In the genomic region with DNA sequence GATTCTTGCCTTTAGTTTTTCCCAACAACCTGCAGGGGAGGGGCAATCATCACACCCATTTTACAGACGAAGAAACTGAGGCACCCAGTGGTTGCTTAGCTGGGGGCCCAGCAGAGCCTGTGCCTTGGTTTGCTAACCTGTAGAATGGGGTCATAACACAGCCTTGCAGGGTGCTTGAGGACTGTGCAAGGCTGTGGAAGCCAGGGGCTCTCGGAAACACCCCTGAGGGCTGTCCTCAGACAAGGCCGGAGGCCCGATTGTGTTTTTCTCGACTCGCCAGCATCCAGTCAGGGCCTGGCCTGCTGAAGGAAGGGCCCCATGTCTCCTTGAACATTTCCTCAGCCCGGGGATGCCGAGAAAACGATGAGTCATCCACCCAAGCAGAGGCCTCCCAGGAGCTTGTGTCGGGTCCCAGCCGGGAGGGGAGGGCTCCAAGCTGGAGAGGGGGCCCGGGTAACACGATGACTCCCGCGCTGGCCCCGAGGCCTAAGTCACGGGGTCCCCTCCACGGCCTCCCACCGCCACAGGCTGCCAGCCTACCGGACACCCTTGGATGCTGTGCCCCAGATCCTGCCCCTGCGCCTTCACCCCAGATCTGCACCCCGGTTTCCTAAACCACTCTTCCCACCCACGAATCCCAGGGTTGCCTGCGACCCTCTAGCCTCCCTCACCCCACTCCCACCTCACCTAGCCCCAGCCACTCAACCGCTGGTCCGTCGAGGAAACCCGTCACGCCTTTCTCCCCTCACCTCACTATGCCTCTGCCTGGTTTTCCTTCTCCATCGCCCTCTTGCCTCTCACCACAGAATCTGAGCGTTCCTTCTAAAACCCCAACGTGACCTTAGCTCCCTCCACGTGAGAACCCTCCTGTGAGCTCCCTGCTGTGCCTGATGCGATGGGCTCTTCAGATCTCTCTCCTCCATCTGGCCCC, we compare ENCODE assay signal across 8 cellular contexts. TPM values are rescaled to one million over a fixed set of nuclear protein-coding genes. Genes with fewer than 3 reads are reported as not detected.
DNase-seq lines count a peak whose midpoint lies in the region; ATAC-seq, FAIRE-seq and TF ChIP-seq lines count a peak whose summit lies in the region.

No MANE protein-coding gene starts in this region.

- no peak overlapping the region for H3K9ac ChIP-seq in kidney (ENCODE audit: low read length in 2 of 2)

- POLR2A ChIA-PET in CD8-positive, alpha-beta T cell (lab: Charles Lee) = interaction anchor here (1.0 to 1.3 kb wide), 2 partner anchors 10 to 35 kb away, joined by 3 to 5 read pairs; partner anchors contain the start of gene NOL4L

- CTCF ChIA-PET in CD8-positive, alpha-beta T cell (lab: Charles Lee) = interaction anchor here (0.7 to 2.5 kb wide), 6 partner anchors 9 to 79 kb away, joined by 3 to 11 read pairs (median 3); no protein-coding TSS in a partner anchor

- no peak overlapping the region for H3K4me3 ChIP-seq in CD8-positive, alpha-beta T cell (ENCODE audit: low read depth, low read length)
- H3K4me3 ChIP-seq in kidney (ENCODE audit: low read length in 2 of 2) = no peak overlapping the region

- no peaks in the 10 kb centered on the region for H3K27me3 ChIP-seq in CD8-positive, alpha-beta T cell (ENCODE audit: insufficient read depth, low read length)

- no peaks in the 10 kb centered on the region for H3K27me3 Mint-ChIP-seq in CD8-positive, alpha-beta T cell (ENCODE audit: low read depth)
- H3K27me3 Mint-ChIP-seq in activated T-helper 1 cell treated with anti-CD3 and anti-CD28 coated beads, Interleukin-12 subunit alpha, Interleukin-12 subunit beta, Interleukin-2, Interleukin-4 antibody, amounts not matched to agents 30 ng/mL and 10 ng/mL and 1 ng/mL, durations not matched to agents 14 hours and 24 hours and 36 hours (ENCODE audit: insufficient read depth) = no peaks in the 10 kb centered on the region

- peak; percentile 34 for ATAC-seq in CD8-positive, alpha-beta T cell

- H3K4me1 ChIP-seq in CD8-positive, alpha-beta T cell (ENCODE audit: insufficient read depth, low read length) = peaks cover 86% of the 10 kb centered on the region
- H3K4me1 ChIP-seq in kidney (ENCODE audit: control insufficient read depth in 1 of 2, insufficient read depth in 1 of 2, low read depth in 1 of 2, low read length in 2 of 2) = no peaks in the 10 kb centered on the region

- H3K36me3 ChIP-seq in CD8-positive, alpha-beta T cell (ENCODE audit: insufficient read depth, low read length) = no peaks in the 10 kb centered on the region
- H3K36me3 ChIP-seq in kidney (ENCODE audit: control insufficient read depth in 1 of 2, insufficient read depth in 2 of 2, low read length in 2 of 2) = no peaks in the 10 kb centered on the region

- peaks cover 11% of the 10 kb centered on the region for H3K36me3 Mint-ChIP-seq in CD8-positive, alpha-beta T cell
- H3K36me3 Mint-ChIP-seq in activated T-helper 1 cell treated with anti-CD3 and anti-CD28 coated beads, Interleukin-12 subunit alpha, Interleukin-12 subunit beta, Interleukin-2, Interleukin-4 antibody, amounts not matched to agents 30 ng/mL and 10 ng/mL and 1 ng/mL, durations not matched to agents 14 hours and 24 hours and 36 hours (ENCODE audit: low read depth) = no peaks in the 10 kb centered on the region

- no peak overlapping the region for H3K4me3 Mint-ChIP-seq in CD8-positive, alpha-beta T cell
- no peak overlapping the region for H3K4me3 Mint-ChIP-seq in activated T-helper 1 cell treated with anti-CD3 and anti-CD28 coated beads, Interleukin-12 subunit alpha, Interleukin-12 subunit beta, Interleukin-2, Interleukin-4 antibody, amounts not matched to agents 30 ng/mL and 10 ng/mL and 1 ng/mL, durations not matched to agents 14 hours and 24 hours and 36 hours

- no peaks in the 10 kb centered on the region for H3K9me3 Mint-ChIP-seq in CD8-positive, alpha-beta T cell
- no peaks in the 10 kb centered on the region for H3K9me3 Mint-ChIP-seq in activated T-helper 1 cell treated with anti-CD3 and anti-CD28 coated beads, Interleukin-12 subunit alpha, Interleukin-12 subunit beta, Interleukin-2, Interleukin-4 antibody, amounts not matched to agents 30 ng/mL and 10 ng/mL and 1 ng/mL, durations not matched to agents 14 hours and 24 hours and 36 hours

- H3K9me3 ChIP-seq in CD8-positive, alpha-beta T cell (ENCODE audit: low read length) = no peaks in the 10 kb centered on the region
- H3K9me3 ChIP-seq in kidney (ENCODE audit: control insufficient read depth in 1 of 2, low read length in 2 of 2) = no peaks in the 10 kb centered on the region

- intact Hi-C loops in CD8-positive, alpha-beta T cell (cut with DNase I, micrococcal nuclease) = no loop called here
- intact Hi-C loops in activated T-helper 1 cell treated with anti-CD3 and anti-CD28 coated beads, Interleukin-12 subunit alpha, Interleukin-12 subunit beta, Interleukin-2, Interleukin-4 antibody, amounts not matched to agents 30 ng/mL and 10 ng/mL and 1 ng/mL, durations not matched to agents 14 hours and 24 hours and 36 hours (cut with micrococcal nuclease) = no loop called here
- intact Hi-C loops in kidney (cut with DNase I) = no loop called here

- H3K4me1 Mint-ChIP-seq in CD8-positive, alpha-beta T cell (ENCODE audit: low read depth) = peaks cover 57% of the 10 kb centered on the region
- H3K4me1 Mint-ChIP-seq in activated T-helper 1 cell treated with anti-CD3 and anti-CD28 coated beads, Interleukin-12 subunit alpha, Interleukin-12 subunit beta, Interleukin-2, Interleukin-4 antibody, amounts not matched to agents 30 ng/mL and 10 ng/mL and 1 ng/mL, durations not matched to agents 14 hours and 24 hours and 36 hours (ENCODE audit: low read depth) = peaks cover 20% of the 10 kb centered on the region

- no peak for TF ChIP-seq CTCF in CD8-positive, alpha-beta T cell (IDR thresholded peaks at IDR 0.05)
- no peak for TF ChIP-seq CTCF in kidney (IDR thresholded peaks at IDR 0.05; ENCODE audit: borderline replicate concordance, extremely low read depth, insufficient read depth)

- FAIRE-seq in kidney (lab: Jason Lieb, UNC) = no peak

- peak overlapping the region; percentile 5 for H3K27ac ChIP-seq in CD8-positive, alpha-beta T cell (ENCODE audit: low read depth, low read length)
- H3K27ac ChIP-seq in kidney (ENCODE audit: low read depth in 2 of 2, low read length in 2 of 2) = no peak overlapping the region

- no peak for DNase-seq in CD8-positive, alpha-beta T cell
- DNase-seq in MV-4-11 (lab: John Stamatoyannopoulos, UW) (peak; percentile 77), kidney (peak; percentile 69), NCI-H1694 treated with DMSO at 0.1 percent for 48 hours (lab: John Stamatoyannopoulos, UW) (no peak), NAMALWA (ENCODE audit: low spot score) (no peak), NCI-H446 (lab: John Stamatoyannopoulos, UW) (no peak), NCI-H2081 treated with DMSO at 0.1 percent for 48 hours (lab: John Stamatoyannopoulos, UW) (no peak)
- peak; percentile 8 for DNase-seq in activated T-helper 1 cell treated with anti-CD3 and anti-CD28 coated beads, Interleukin-12 subunit alpha, Interleukin-12 subunit beta, Interleukin-2, Interleukin-4 antibody, amounts not matched to agents 30 ng/mL and 10 ng/mL and 1 ng/mL, durations not matched to agents 14 hours and 24 hours and 36 hours (ENCODE audit: low spot score)

- peak overlapping the region; percentile 72 for H3K27ac Mint-ChIP-seq in CD8-positive, alpha-beta T cell
- H3K27ac Mint-ChIP-seq in activated T-helper 1 cell treated with anti-CD3 and anti-CD28 coated beads, Interleukin-12 subunit alpha, Interleukin-12 subunit beta, Interleukin-2, Interleukin-4 antibody, amounts not matched to agents 30 ng/mL and 10 ng/mL and 1 ng/mL, durations not matched to agents 14 hours and 24 hours and 36 hours = peak overlapping the region; percentile 40

RNA-seq across cellular contexts. Expression of gene NOL4L, which starts 10.6 kb away (rescaled TPM):
- 10 to 100 TPM; 39.1 to 39.7 TPM for total RNA-seq in CD8-positive, alpha-beta T cell
- total RNA-seq in activated T-helper 1 cell treated with anti-CD3 and anti-CD28 coated beads, Interleukin-12 subunit alpha, Interleukin-12 subunit beta, Interleukin-2, Interleukin-4 antibody, amounts not matched to agents 30 ng/mL and 10 ng/mL and 1 ng/mL, durations not matched to agents 14 hours and 24 hours and 36 hours = 10.3 and 14.3 TPM in 2 replicates
- 19.4 TPM for total RNA-seq in kidney
- 14.1 TPM for polyA plus RNA-seq in kidney (ENCODE audit: insufficient read depth, low read depth, low replicate concordance)

Comparison
In these comparisons a context has a peak if more than half of its experiments do, and no peak if none do; other contexts are left out.
1. DNase-seq: peak in MV-4-11 (single experiment), activated T-helper 1 cell treated with anti-CD3 and anti-CD28 coated beads, Interleukin-12 subunit alpha, Interleukin-12 subunit beta, Interleukin-2, Interleukin-4 antibody, amounts not matched to agents 30 ng/mL and 10 ng/mL and 1 ng/mL, durations not matched to agents 14 hours and 24 hours and 36 hours (single experiment) and kidney (single experiment); none in CD8-positive, alpha-beta T cell (0 of 7), NCI-H1694 treated with DMSO at 0.1 percent for 48 hours (single experiment), NAMALWA (single experiment), NCI-H446 (0 of 2) and NCI-H2081 treated with DMSO at 0.1 percent for 48 hours (single experiment).